10 cellular contexts compared by ENCODE assay signal in the genomic region with DNA sequence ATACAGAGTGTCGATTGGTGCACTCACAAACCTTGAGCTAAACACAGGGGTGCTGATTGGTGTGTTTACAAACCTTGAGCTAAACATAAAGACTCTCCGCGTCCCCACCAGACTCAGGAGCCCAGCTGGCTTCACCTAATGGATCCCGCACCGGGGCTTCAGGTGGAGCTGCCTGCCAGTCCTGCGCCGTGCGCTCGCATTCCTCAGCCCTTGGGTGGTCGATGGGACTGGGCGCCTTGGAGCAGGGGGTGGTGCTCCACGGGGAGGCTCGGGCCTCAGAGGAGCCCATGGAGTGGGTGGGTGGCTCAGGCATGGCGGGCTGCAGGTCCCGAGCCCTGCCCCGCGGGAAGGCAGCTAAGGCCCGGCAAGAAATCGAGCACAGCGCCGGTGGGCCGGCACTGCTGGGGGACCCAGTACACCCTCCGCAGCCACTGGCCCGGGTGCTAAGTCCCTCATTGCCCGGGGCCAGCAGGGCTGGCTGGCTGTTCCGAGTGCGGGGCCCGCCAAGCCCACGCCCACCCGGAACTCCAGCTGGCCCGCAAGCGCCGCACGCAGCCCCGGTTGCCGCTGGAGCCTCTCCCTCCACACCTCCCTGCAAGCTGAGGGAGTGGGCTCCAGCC. TPM values are rescaled to one million over a fixed set of nuclear protein-coding genes. Genes with fewer than 3 reads are reported as not detected.
DNase-seq lines count a peak whose midpoint lies in the region; ATAC-seq and TF ChIP-seq lines count a peak whose summit lies in the region.
"Not testable (repeated sequence)": the region's sequence is repeated elsewhere in the genome, so short reads cannot be mapped to it uniquely, and the experiment has no call there.
"Had no signal": no experiment of that assay in that cellular context is flagged by ENCODE, and none has a peak within 500 bp of the region (broad histone marks: within the 10 kb centered on the region; RNA-seq: fewer than 3 reads in every experiment).

No MANE protein-coding gene starts in this region.

- not testable (repeated sequence) for H3K27me3 ChIP-seq in CD8-positive, alpha-beta T cell (ENCODE audit: insufficient read depth, low read length); thyroid gland

- H3K4me3 Mint-ChIP-seq in CD8-positive, alpha-beta T cell, result peak overlapping the region; percentile 83
- H3K4me3 Mint-ChIP-seq in activated CD4-positive, alpha-beta memory T cell treated with anti-CD3 and anti-CD28 coated beads, Interleukin-2, amount 10 ng/mL, durations not matched to agents 7 days and 5 days; activated T-helper 2 cell treated with anti-CD3 and anti-CD28 coated beads, Interferon-gamma antibody, Interleukin-2, Interleukin-4, amounts not matched to agents 10 μg/mL and 5 μg/mL and 100 μg/mL, durations not matched to agents 14 hours and 24 hours and 36 hours (ENCODE audit: low read depth); dendritic cell treated with granulocyte-macrophage colony-stimulating factor and Interleukin-4, amounts not matched to agents 40 ng/mL and 50 ng/mL, for 4 days; osteocyte (ENCODE audit: unreplicated experiment): not testable (repeated sequence)
- peak overlapping the region in 3 of 5 donors; percentile 30 to 67 (median 57) for H3K4me3 Mint-ChIP-seq in immature natural killer cell

- ATAC-seq in CD8-positive, alpha-beta T cell, result not testable (repeated sequence)

- peak overlapping the region; percentile 94 for H3K27ac Mint-ChIP-seq in CD8-positive, alpha-beta T cell
- peak overlapping the region; percentile 53 for H3K27ac Mint-ChIP-seq in activated CD4-positive, alpha-beta memory T cell treated with anti-CD3 and anti-CD28 coated beads, Interleukin-2, amount 10 ng/mL, durations not matched to agents 7 days and 5 days
- H3K27ac Mint-ChIP-seq in activated T-helper 2 cell treated with anti-CD3 and anti-CD28 coated beads, Interferon-gamma antibody, Interleukin-2, Interleukin-4, amounts not matched to agents 10 μg/mL and 5 μg/mL and 100 μg/mL, durations not matched to agents 14 hours and 24 hours and 36 hours, result peak overlapping the region; percentile 71
- peak overlapping the region; percentile 100 for H3K27ac Mint-ChIP-seq in dendritic cell treated with granulocyte-macrophage colony-stimulating factor and Interleukin-4, amounts not matched to agents 40 ng/mL and 50 ng/mL, for 4 days
- peak overlapping the region in 4 of 6 donors; percentile 48 to 80 (median 63) for H3K27ac Mint-ChIP-seq in immature natural killer cell
- H3K27ac Mint-ChIP-seq in osteocyte (ENCODE audit: unreplicated experiment), result not testable (repeated sequence)

- H3K36me3 ChIP-seq in CD8-positive, alpha-beta T cell (ENCODE audit: insufficient read depth, low read length); thyroid gland: not testable (repeated sequence)

- CTCF ChIA-PET in CD8-positive, alpha-beta T cell (lab: Charles Lee), result interaction anchor here (1.1 to 5.1 kb wide), 8 partner anchors 10 to 162 kb away, joined by 3 to 45 read pairs (median 8); partner anchors contain the start of gene FXYD2
- CTCF ChIA-PET in activated CD4-positive, alpha-beta memory T cell treated with anti-CD3 and anti-CD28 coated beads, Interleukin-2, amount 10 ng/mL, durations not matched to agents 7 days and 5 days (lab: Charles Lee), result interaction anchor here (0.6 to 2.3 kb wide), 6 partner anchors 8 to 171 kb away, joined by 3 to 10 read pairs (median 4); partner anchors contain the start of gene IL10RA

- POLR2A ChIA-PET in CD8-positive, alpha-beta T cell (lab: Charles Lee), result interaction anchor here (0.7 to 7.8 kb wide), 8 partner anchors 9 to 70 kb away, joined by 3 to 87 read pairs (median 4); partner anchors contain the start of gene IL10RA
- POLR2A ChIA-PET in activated CD4-positive, alpha-beta memory T cell treated with anti-CD3 and anti-CD28 coated beads, Interleukin-2, amount 10 ng/mL, durations not matched to agents 7 days and 5 days (lab: Charles Lee), result interaction anchor here (1.5 to 31.5 kb wide), 4 partner anchors 8 to 29 kb away, joined by 3 to 1195 read pairs (median 45); partner anchors contain the start of gene IL10RA

- H3K36me3 Mint-ChIP-seq in CD8-positive, alpha-beta T cell; immature natural killer cell; osteocyte (ENCODE audit: unreplicated experiment): not testable (repeated sequence)
- peaks cover 49% of the 10 kb centered on the region for H3K36me3 Mint-ChIP-seq in activated CD4-positive, alpha-beta memory T cell treated with anti-CD3 and anti-CD28 coated beads, Interleukin-2, amount 10 ng/mL, durations not matched to agents 7 days and 5 days (ENCODE audit: low read depth)
- peaks cover 59% of the 10 kb centered on the region for H3K36me3 Mint-ChIP-seq in activated T-helper 2 cell treated with anti-CD3 and anti-CD28 coated beads, Interferon-gamma antibody, Interleukin-2, Interleukin-4, amounts not matched to agents 10 μg/mL and 5 μg/mL and 100 μg/mL, durations not matched to agents 14 hours and 24 hours and 36 hours (ENCODE audit: low read depth)
- peaks cover 17% of the 10 kb centered on the region for H3K36me3 Mint-ChIP-seq in dendritic cell treated with granulocyte-macrophage colony-stimulating factor and Interleukin-4, amounts not matched to agents 40 ng/mL and 50 ng/mL, for 4 days (ENCODE audit: low read depth)

- H3K4me1 Mint-ChIP-seq in CD8-positive, alpha-beta T cell (ENCODE audit: low read depth), result peaks cover 72% of the 10 kb centered on the region
- peaks cover 68% of the 10 kb centered on the region for H3K4me1 Mint-ChIP-seq in activated CD4-positive, alpha-beta memory T cell treated with anti-CD3 and anti-CD28 coated beads, Interleukin-2, amount 10 ng/mL, durations not matched to agents 7 days and 5 days
- peaks cover 74% of the 10 kb centered on the region for H3K4me1 Mint-ChIP-seq in activated T-helper 2 cell treated with anti-CD3 and anti-CD28 coated beads, Interferon-gamma antibody, Interleukin-2, Interleukin-4, amounts not matched to agents 10 μg/mL and 5 μg/mL and 100 μg/mL, durations not matched to agents 14 hours and 24 hours and 36 hours (ENCODE audit: low read depth)
- H3K4me1 Mint-ChIP-seq in dendritic cell treated with granulocyte-macrophage colony-stimulating factor and Interleukin-4, amounts not matched to agents 40 ng/mL and 50 ng/mL, for 4 days (ENCODE audit: low read depth), result peaks cover 81% of the 10 kb centered on the region
- peaks cover 65 to 78% of the 10 kb centered on the region in 2 donors for H3K4me1 Mint-ChIP-seq in immature natural killer cell
- H3K4me1 Mint-ChIP-seq in osteocyte (ENCODE audit: unreplicated experiment), result not testable (repeated sequence)

- not testable (repeated sequence) for TF ChIP-seq POLR2A in thyroid gland (IDR thresholded peaks at IDR 0.05)

- not testable (repeated sequence) for H3K27me3 Mint-ChIP-seq in CD8-positive, alpha-beta T cell (ENCODE audit: low read depth); activated CD4-positive, alpha-beta memory T cell treated with anti-CD3 and anti-CD28 coated beads, Interleukin-2, amount 10 ng/mL, durations not matched to agents 7 days and 5 days; activated T-helper 2 cell treated with anti-CD3 and anti-CD28 coated beads, Interferon-gamma antibody, Interleukin-2, Interleukin-4, amounts not matched to agents 10 μg/mL and 5 μg/mL and 100 μg/mL, durations not matched to agents 14 hours and 24 hours and 36 hours (ENCODE audit: low read depth); dendritic cell treated with granulocyte-macrophage colony-stimulating factor and Interleukin-4, amounts not matched to agents 40 ng/mL and 50 ng/mL, for 4 days; immature natural killer cell (ENCODE audit: low read depth in 3 of 3)
- peaks cover 23% of the 10 kb centered on the region for H3K27me3 Mint-ChIP-seq in osteocyte (ENCODE audit: unreplicated experiment)

- H3K4me1 ChIP-seq in CD8-positive, alpha-beta T cell (ENCODE audit: insufficient read depth, low read length), result peaks cover 70% of the 10 kb centered on the region
- H3K4me1 ChIP-seq in thyroid gland, result peaks cover 11 to 36% of the 10 kb centered on the region in 2 donors

- not testable (repeated sequence) for DNase-seq in CD8-positive, alpha-beta T cell; activated CD4-positive, alpha-beta memory T cell treated with anti-CD3 and anti-CD28 coated beads, Interleukin-2, amount 10 ng/mL, durations not matched to agents 7 days and 5 days; activated T-helper 2 cell treated with anti-CD3 and anti-CD28 coated beads, Interferon-gamma antibody, Interleukin-2, Interleukin-4, amounts not matched to agents 10 μg/mL and 5 μg/mL and 100 μg/mL, durations not matched to agents 14 hours and 24 hours and 36 hours (ENCODE audit: low spot score); immature natural killer cell; thyroid gland
- DNase-seq in osteocyte (ENCODE audit: extremely low spot score, unreplicated experiment), result peak; percentile 77

- H3K4me3 ChIP-seq in CD8-positive, alpha-beta T cell (ENCODE audit: low read depth, low read length); thyroid gland (replicated peaks in 1 of 3): not testable (repeated sequence)

- not testable (repeated sequence) for H3K27ac ChIP-seq in CD8-positive, alpha-beta T cell (ENCODE audit: low read depth, low read length)
- H3K27ac ChIP-seq in thyroid gland, result peak overlapping the region; percentile 76 to 96 (median 86)

- TF ChIP-seq CTCF in CD8-positive, alpha-beta T cell (IDR thresholded peaks at IDR 0.05); osteocyte (IDR thresholded peaks at IDR 0.05); thyroid gland (IDR thresholded peaks at IDR 0.05): not testable (repeated sequence)

- H3K9me3 ChIP-seq in CD8-positive, alpha-beta T cell (ENCODE audit: low read length); thyroid gland: not testable (repeated sequence)

- 95 to 100% methylated on average over 3 to 22 of the region's 36 CpGs for WGBS in thyroid gland, 2 donors

- not testable (repeated sequence) for H3K9me3 Mint-ChIP-seq in CD8-positive, alpha-beta T cell; activated CD4-positive, alpha-beta memory T cell treated with anti-CD3 and anti-CD28 coated beads, Interleukin-2, amount 10 ng/mL, durations not matched to agents 7 days and 5 days; activated T-helper 2 cell treated with anti-CD3 and anti-CD28 coated beads, Interferon-gamma antibody, Interleukin-2, Interleukin-4, amounts not matched to agents 10 μg/mL and 5 μg/mL and 100 μg/mL, durations not matched to agents 14 hours and 24 hours and 36 hours; dendritic cell treated with granulocyte-macrophage colony-stimulating factor and Interleukin-4, amounts not matched to agents 40 ng/mL and 50 ng/mL, for 4 days; immature natural killer cell; osteocyte (ENCODE audit: unreplicated experiment)

- intact Hi-C loops in CD8-positive, alpha-beta T cell (cut with DNase I, micrococcal nuclease); activated T-helper 2 cell treated with anti-CD3 and anti-CD28 coated beads, Interferon-gamma antibody, Interleukin-2, Interleukin-4, amounts not matched to agents 10 μg/mL and 5 μg/mL and 100 μg/mL, durations not matched to agents 14 hours and 24 hours and 36 hours (cut with micrococcal nuclease); dendritic cell treated with granulocyte-macrophage colony-stimulating factor and Interleukin-4, amounts not matched to agents 40 ng/mL and 50 ng/mL, for 4 days (cut with micrococcal nuclease); thyroid gland (cut with DNase I): not testable (repeated sequence)

RNA-seq across cellular contexts. Expression of gene IL10RA, which starts 7.8 kb away (rescaled TPM):
- 100 to 1,000 TPM; 295 to 299 TPM for total RNA-seq in CD8-positive, alpha-beta T cell
- total RNA-seq in activated CD4-positive, alpha-beta memory T cell treated with anti-CD3 and anti-CD28 coated beads, Interleukin-2, amount 10 ng/mL, durations not matched to agents 7 days and 5 days, result 100 to 1,000 TPM; 286 to 291 TPM
- total RNA-seq in activated T-helper 2 cell treated with anti-CD3 and anti-CD28 coated beads, Interferon-gamma antibody, Interleukin-2, Interleukin-4, amounts not matched to agents 10 μg/mL and 5 μg/mL and 100 μg/mL, durations not matched to agents 14 hours and 24 hours and 36 hours, result 144 and 147 TPM in 2 replicates
- polyA plus RNA-seq in immature natural killer cell, result 100 to 1,000 TPM; 215 to 460 (median 264) TPM
- total RNA-seq in osteocyte (not detected in 2 replicates), thyroid gland (10 to 100 TPM in 3 of 4 donors, 1 to 10 TPM in 1; 5.3 to 21.9 (median 10.6) TPM)

RNA-seq across cellular contexts. Expression of gene TMPRSS13, which starts 49.2 kb away (rescaled TPM):
- total RNA-seq in CD8-positive, alpha-beta T cell, result 1 to 10 TPM; 1.7 TPM
- total RNA-seq in activated CD4-positive, alpha-beta memory T cell treated with anti-CD3 and anti-CD28 coated beads, Interleukin-2, amount 10 ng/mL, durations not matched to agents 7 days and 5 days, result 1 to 10 TPM; 1.9 to 2.2 TPM
- total RNA-seq in activated T-helper 2 cell treated with anti-CD3 and anti-CD28 coated beads, Interferon-gamma antibody, Interleukin-2, Interleukin-4, amounts not matched to agents 10 μg/mL and 5 μg/mL and 100 μg/mL, durations not matched to agents 14 hours and 24 hours and 36 hours, result 2.7 and 5.3 TPM in 2 replicates
- polyA plus RNA-seq in immature natural killer cell, result under 1 TPM in 2 of 3 donors, not detected in 1; 0.20 to 0.31 TPM
- total RNA-seq in osteocyte (not detected in 2 replicates), thyroid gland (10 to 100 TPM in 3 of 4 donors, 1 to 10 TPM in 1; 8.5 to 24.3 (median 13.0) TPM)
- total RNA-seq: M059J, Right ventricle myocardium superior had no signal
- polyA plus RNA-seq: A549 had no signal
